In genomic region chr5:2876183-2876582, GRCh38 we compare ENCODE assay signal across 22 cellular contexts.
A peak's percentile ranks its signal among the peaks of the same experiment; 100 is the strongest.
DNase-seq lines count a peak whose midpoint lies in the region; ATAC-seq and TF ChIP-seq lines count a peak whose summit lies in the region.
"Had no signal": no experiment of that assay in that cellular context is flagged by ENCODE, and none has a peak within 500 bp of the region (broad histone marks: within the 10 kb centered on the region; RNA-seq: fewer than 3 reads in every experiment).

No MANE protein-coding gene starts in this region.

- H3K27me3 Mint-ChIP-seq in chondrocyte (ENCODE audit: low read depth), result no peaks in the 10 kb centered on the region
- H3K27me3 Mint-ChIP-seq: CD4-positive, alpha-beta T cell; IgD-negative memory B cell had no signal

- no peak for TF ChIP-seq EP300 in sigmoid colon (IDR thresholded peaks at IDR 0.05)

- TF ChIP-seq POLR2A in lower leg skin (IDR thresholded peaks at IDR 0.05) (no peak), sigmoid colon (IDR thresholded peaks at IDR 0.05) (no peak)

- no peak overlapping the region for H3K27ac ChIP-seq in BLaER1 treated with 17β-estradiol and CSF1 and Interleukin-3, amounts not matched to agents 10 nM and 100 nM
- no peak overlapping the region for H3K27ac ChIP-seq in sigmoid colon
- H3K27ac ChIP-seq: HL-60, SJCRH30 had no signal

- peaks cover 0 to 8% (median 7%) of the 10 kb centered on the region in 10 experiments; a peak in 12 of 20 replicates for H3K4me1 ChIP-seq in BLaER1 treated with 17β-estradiol and CSF1 and Interleukin-3, amounts not matched to agents 10 nM and 100 nM
- H3K4me1 ChIP-seq in sigmoid colon, result no peaks in the 10 kb centered on the region
- H3K4me1 ChIP-seq: SJCRH30 had no signal

- ATAC-seq in omental fat pad (ENCODE audit: low FRiP score) (no peak), GM19463 (IDR thresholded peaks at IDR 0.05; ENCODE audit: unreplicated experiment) (no peak)
- ATAC-seq in activated CD4-positive, CD25-positive, alpha-beta regulatory T cell treated with anti-CD3 and anti-CD28 coated beads, Interleukin-2, amount 50 U/mL, for 24 hours, result no peak
- ATAC-seq: GM12878, SK-N-SH treated with all-trans-retinoic acid at 6 μM for 48 hours had no signal

- H3K9me3 Mint-ChIP-seq in chondrocyte (ENCODE audit: low read depth), result peaks cover 36% of the 10 kb centered on the region

- 90 to 94% methylated on average over 6 of the region's 6 CpGs for WGBS in lower leg skin, 2 donors
- 84% methylated on average over 6 of the region's 6 CpGs for WGBS in sigmoid colon, 2 donors

- TF ChIP-seq CTCF in chondrocyte (IDR thresholded peaks at IDR 0.05) (no peak), lower leg skin (IDR thresholded peaks at IDR 0.05) (no peak), sigmoid colon (IDR thresholded peaks at IDR 0.05) (no peak), omental fat pad (IDR thresholded peaks at IDR 0.05) (no peak)

- no peak overlapping the region for H3K4me3 ChIP-seq in BLaER1 treated with 17β-estradiol and CSF1 and Interleukin-3, amounts not matched to agents 10 nM and 100 nM
- H3K4me3 ChIP-seq in lower leg skin (ENCODE audit: low read depth, poor library complexity, severe bottlenecking) (no peak overlapping the region), sigmoid colon (no peak overlapping the region)
- H3K4me3 ChIP-seq: GM12878, SJCRH30 had no signal

- H3K4me2 ChIP-seq in BLaER1 treated with 17β-estradiol and CSF1 and Interleukin-3, amounts not matched to agents 10 nM and 100 nM, result peak overlapping the region in 8 of 11 experiments; percentile 9 to 41 (median 22); a peak in 8 of 22 replicates

- no peak overlapping the region for H3K9ac ChIP-seq in BLaER1 treated with 17β-estradiol and CSF1 and Interleukin-3, amounts not matched to agents 10 nM and 100 nM

- no peaks in the 10 kb centered on the region for H3K27me3 ChIP-seq in BLaER1 treated with 17β-estradiol and CSF1 and Interleukin-3, amounts not matched to agents 10 nM and 100 nM
- peaks cover 0 to 4% (median 0%) of the 10 kb centered on the region in 3 donors for H3K27me3 ChIP-seq in sigmoid colon
- H3K27me3 ChIP-seq: SJCRH30 had no signal

- H4K20me1 ChIP-seq in BLaER1 treated with 17β-estradiol and CSF1 and Interleukin-3, amounts not matched to agents 10 nM and 100 nM, result no peaks in the 10 kb centered on the region

- no peaks in the 10 kb centered on the region for H3K4me1 Mint-ChIP-seq in chondrocyte (ENCODE audit: low read depth)
- H3K4me1 Mint-ChIP-seq: IgD-negative memory B cell had no signal

- no peak overlapping the region for H3K27ac Mint-ChIP-seq in chondrocyte (ENCODE audit: unreplicated experiment)
- H3K27ac Mint-ChIP-seq: CD4-positive, alpha-beta T cell; IgD-negative memory B cell had no signal

- peaks cover 39 to 66% (median 51%) of the 10 kb centered on the region in 11 experiments for H3K9me3 ChIP-seq in BLaER1 treated with 17β-estradiol and CSF1 and Interleukin-3, amounts not matched to agents 10 nM and 100 nM (replicated peaks in 1 of 11)
- H3K9me3 ChIP-seq in sigmoid colon, result peaks cover 0 to 7% (median 3%) of the 10 kb centered on the region in 4 donors
- H3K9me3 ChIP-seq: SJCRH30 had no signal

- peaks cover 0 to 4% (median 0%) of the 10 kb centered on the region in 11 experiments; a peak in 1 of 22 replicates for H3K36me3 ChIP-seq in BLaER1 treated with 17β-estradiol and CSF1 and Interleukin-3, amounts not matched to agents 10 nM and 100 nM
- H3K36me3 ChIP-seq in sigmoid colon, result no peaks in the 10 kb centered on the region
- H3K36me3 ChIP-seq: SJCRH30 had no signal

- intact Hi-C loops in lower leg skin (cut with DNase I; ENCODE audit: low total_unique reads) (no loop called here), sigmoid colon (cut with DNase I) (no loop called here)

- DNase-seq in chondrocyte (ENCODE audit: low spot score) (peak; percentile 13), lower leg skin (ENCODE audit: low spot score in 2 of 2) (peak; percentile 5 to 45), sigmoid colon (peak; percentile 32), omental fat pad (ENCODE audit: low spot score) (no peak)
- DNase-seq in activated CD4-positive, alpha-beta T cell treated with anti-CD3 and anti-CD28 coated beads for 48 hours, result no peak
- DNase-seq: CD4-positive, alpha-beta T cell; EL; GDM1; NCI-H1048; NCI-H1417; NCI-H1694; NCI-H2029 treated with DMSO at 0.1 percent for 48 hours; NCI-H446 treated with DMSO at 0.1 percent for 48 hours; NCI-H69; SJCRH30 had no signal

- H3K36me3 Mint-ChIP-seq in chondrocyte (ENCODE audit: low read depth), result peaks cover 2% of the 10 kb centered on the region
- H3K36me3 Mint-ChIP-seq: IgD-negative memory B cell had no signal

- no peak overlapping the region for H3K4me3 Mint-ChIP-seq in chondrocyte (ENCODE audit: unreplicated experiment)
- H3K4me3 Mint-ChIP-seq: CD4-positive, alpha-beta T cell; IgD-negative memory B cell had no signal

Comparison
In these comparisons a context has a peak if more than half of its experiments do, and no peak if none do; other contexts are left out.
1. DNase-seq: peak in chondrocyte (single experiment), lower leg skin (2 of 2) and sigmoid colon (single experiment); none in omental fat pad (single experiment) and activated CD4-positive, alpha-beta T cell treated with anti-CD3 and anti-CD28 coated beads for 48 hours (single experiment).